ENCODE assay signal across 2 cellular contexts in genomic region chr2:28619213-28620196, GRCh38.
A peak's percentile ranks its signal among the peaks of the same experiment; 100 is the strongest.
TF ChIP-seq lines count a peak whose summit lies in the region.

No MANE protein-coding gene starts in this region.

TF ChIP-seq in IMR-90, 13 proteins besides CTCF, POLR2A, EP300 and RAD21 (continued from another document):
- TF ChIP-seq BHLHE40 (IDR thresholded peaks at IDR 0.05; ENCODE audit: low read depth, low read length): no peak
- no peak for TF ChIP-seq MXI1 (IDR thresholded peaks at IDR 0.05; ENCODE audit: borderline replicate concordance, low read depth, low read length)
- no peak for TF ChIP-seq NFE2L2 (IDR thresholded peaks at IDR 0.05; ENCODE audit: low read depth, low read length)
- no peak for TF ChIP-seq CEBPB (IDR thresholded peaks at IDR 0.05; ENCODE audit: low read depth, low read length)
- TF ChIP-seq SMC3 (IDR thresholded peaks at IDR 0.05; ENCODE audit: low read depth, low read length): no peak
- TF ChIP-seq ELK1 (IDR thresholded peaks at IDR 0.05; ENCODE audit: borderline replicate concordance, low read depth, low read length): no peak
- no peak for TF ChIP-seq RFX5 (IDR thresholded peaks at IDR 0.05; ENCODE audit: low read depth, low read length)

TF ChIP-seq in K562, 482 proteins besides CTCF, POLR2A, EP300 and RAD21 (continued from another document):
- TF ChIP-seq CBX8 (IDR thresholded peaks at IDR 0.05; ENCODE audit: borderline replicate concordance, extremely low read depth, low read depth, low read length, poor library complexity, severe bottlenecking) (peak; percentile 88), ELF4 (CRISPR knock-in tag; IDR thresholded peaks at IDR 0.05) (0 out of 2 replicates have a peak, but pooled peaks have one; percentile 18)
TF ChIP-seq in K562: peak in this region for 3.
